In genomic region chrX:71533850-71534515, GRCh38 we compare ENCODE assay signal across 8 cellular contexts. TPM values are rescaled to one million over a fixed set of nuclear protein-coding genes. Genes with fewer than 3 reads are reported as not detected.
DNase-seq lines count a peak whose midpoint lies in the region; ATAC-seq and TF ChIP-seq lines count a peak whose summit lies in the region.

No MANE protein-coding gene starts in this region.

- H3K9me3 Mint-ChIP-seq in neural crest cell = no peaks in the 10 kb centered on the region

- under 1% methylated on average over 31 of the region's 31 CpGs for WGBS in urinary bladder

- H3K4me1 Mint-ChIP-seq in neural crest cell = peaks cover 26% of the 10 kb centered on the region

- ATAC-seq in GM21390 (IDR thresholded peaks at IDR 0.05; ENCODE audit: unreplicated experiment) = no peak

- H3K27me3 Mint-ChIP-seq in neural crest cell (ENCODE audit: low read depth) = no peaks in the 10 kb centered on the region

- H3K27ac Mint-ChIP-seq in neural crest cell (ENCODE audit: unreplicated experiment) = peak overlapping the region; percentile 98

- H3K36me3 Mint-ChIP-seq in neural crest cell (ENCODE audit: low read depth) = peaks cover 18% of the 10 kb centered on the region

- H3K4me3 ChIP-seq in AG04450 (ENCODE audit: low read depth, low read length) (peak overlapping the region; percentile 91), urinary bladder (ENCODE audit: low read depth, low read length) (peak overlapping the region; percentile 80)

- H3K27me3 ChIP-seq in AG04450 (ENCODE audit: control insufficient read depth, insufficient read depth, low read length) = no peaks in the 10 kb centered on the region

- H3K27ac ChIP-seq in AG04450 (ENCODE audit: low read depth, low read length) = peak overlapping the region; percentile 68
- peak overlapping the region; percentile 60 for H3K27ac ChIP-seq in urinary bladder (ENCODE audit: low read depth)

- POLR2A ChIA-PET in AG04450 (lab: Yijun Ruan, JAX) = interaction anchor here (1.4 to 1.9 kb wide), 2 partner anchors 8 to 168 kb away, joined by 4 to 10 read pairs; partner anchors contain the start of gene TAF1

- H3K9me3 ChIP-seq in AG04450 (ENCODE audit: control insufficient read depth, insufficient read depth, low read length) = no peaks in the 10 kb centered on the region

- H3K36me3 ChIP-seq in urinary bladder (ENCODE audit: insufficient read depth) = no peaks in the 10 kb centered on the region

- no peaks in the 10 kb centered on the region for H3K4me1 ChIP-seq in urinary bladder (ENCODE audit: insufficient read depth)

- peak overlapping the region; percentile 94 for H3K4me3 Mint-ChIP-seq in neural crest cell

- TF ChIP-seq CTCF in AG04450 (IDR thresholded peaks at IDR 0.05; ENCODE audit: low read depth, low read length) (no peak), neural crest cell (conservative IDR thresholded peaks at IDR 0.05) (no peak)

- CTCF ChIA-PET in AG04450 (lab: Charles Lee) = interaction anchor here (1.5 kb wide), 1 partner anchor 118 kb away, joined by 4 read pairs; no protein-coding TSS in a partner anchor

- DNase-seq in AG04450 (ENCODE audit: low read depth, low spot score) = no peak
- peak; percentile 44 for DNase-seq in HCEC 1CT
- DNase-seq in OCI-M1 (lab: John Stamatoyannopoulos, UW) = peak; percentile 76
- peak; percentile 85 for DNase-seq in activated effector memory CD4-positive, alpha-beta T cell treated with anti-CD3 and anti-CD28 coated beads, Interleukin-2, amount 50 U/mL, for 16 hours
- peak; percentile 13 for DNase-seq in fibroblast of the conjunctiva (ENCODE audit: low read depth)
- peak; percentile 42 for DNase-seq in neural crest cell (ENCODE audit: low read depth, low spot score)

RNA-seq across cellular contexts. Expression of gene OGT, which starts 1.1 kb away (rescaled TPM):
- polyA plus RNA-seq in AG04450 (2011; rRNA removed) (218 and 252 TPM in 2 replicates), urinary bladder (37.3 TPM)
- 204 and 254 TPM in 2 replicates for polyA minus RNA-seq in AG04450 (2011; rRNA and poly(A)+ RNA removed)
- total RNA-seq in neural crest cell (121 and 130 TPM in 2 replicates), urinary bladder (221 TPM)

RNA-seq across cellular contexts. Expression of gene GCNA, which starts 44.3 kb away (rescaled TPM):
- 1.2 and 1.5 TPM in 2 replicates for polyA plus RNA-seq in AG04450 (2011; rRNA removed)
- 1.2 and 1.7 TPM in 2 replicates for polyA minus RNA-seq in AG04450 (2011; rRNA and poly(A)+ RNA removed)
- total RNA-seq in neural crest cell = 2.0 and 2.3 TPM in 2 replicates
- 3.0 TPM for total RNA-seq in urinary bladder
- polyA plus RNA-seq in urinary bladder = 0.82 TPM
